22 cellular contexts compared by ENCODE assay signal in genomic region chr1:94531664-94532063, GRCh38. TPM values are rescaled to one million over a fixed set of nuclear protein-coding genes. Genes with fewer than 3 reads are reported as not detected.
A peak's percentile ranks its signal among the peaks of the same experiment; 100 is the strongest.
DNase-seq lines count a peak whose midpoint lies in the region; ATAC-seq and TF ChIP-seq lines count a peak whose summit lies in the region.
"Had no signal": no experiment of that assay in that cellular context is flagged by ENCODE, and none has a peak within 500 bp of the region (broad histone marks: within the 10 kb centered on the region; RNA-seq: fewer than 3 reads in every experiment).

No MANE protein-coding gene starts in this region.

- peaks cover 11% of the 10 kb centered on the region for H3K4me1 ChIP-seq in RWPE2 (ENCODE audit: insufficient read depth, poor library complexity, severe bottlenecking)
- H3K4me1 ChIP-seq in smooth muscle cell (ENCODE audit: low read depth): peaks cover 14% of the 10 kb centered on the region
- peaks cover 2% of the 10 kb centered on the region; the same call in 1 of the 2 replicates for H3K4me1 ChIP-seq in H9 (ENCODE audit: insufficient read depth, low read length)
- H3K4me1 ChIP-seq: BLaER1 treated with 17β-estradiol and CSF1 and Interleukin-3, amounts not matched to agents 10 nM and 100 nM had no signal

- no peak overlapping the region for H2BK15ac ChIP-seq in H9 (ENCODE audit: low read depth, low read length)

- H2AFZ ChIP-seq in smooth muscle cell (ENCODE audit: low read depth) (no peak overlapping the region), H9 (ENCODE audit: low read length) (no peak overlapping the region)

- H3K27me3 ChIP-seq in RWPE2 (ENCODE audit: insufficient read depth, poor library complexity, severe bottlenecking) (no peaks in the 10 kb centered on the region), smooth muscle cell (ENCODE audit: low read depth) (no peaks in the 10 kb centered on the region), H9 (ENCODE audit: insufficient read depth, low read length) (no peaks in the 10 kb centered on the region)
- H3K27me3 ChIP-seq: BLaER1 treated with 17β-estradiol and CSF1 and Interleukin-3, amounts not matched to agents 10 nM and 100 nM had no signal

- H3K27ac Mint-ChIP-seq in HFFc6 (peak overlapping the region; percentile 68; the same call in 1 of the 2 replicates), H9 (no peak overlapping the region)
- H3K27ac Mint-ChIP-seq: CD4-positive, alpha-beta T cell had no signal

- WGBS in smooth muscle cell (ENCODE audit: low lambda C conversion rate): 97% methylated on average over 6 of the region's 6 CpGs
- WGBS in H9 (ENCODE audit: extremely low coverage, insufficient read length, low lambda C conversion rate): no CpG with 5 or more reads among the region's 6 CpGs

- no peak for ATAC-seq in RWPE2 (ENCODE audit: low read depth)
- ATAC-seq: GM12878 had no signal

- no peak overlapping the region for H3K14ac ChIP-seq in H9 (ENCODE audit: insufficient read depth, low read length)

- H2BK12ac ChIP-seq in H9 (ENCODE audit: insufficient read length, low read depth, low read length): no peak overlapping the region

- no peak overlapping the region for H3K56ac ChIP-seq in H9 (ENCODE audit: insufficient read length, low read depth, low read length)

- no peaks in the 10 kb centered on the region for H3K79me1 ChIP-seq in H9 (ENCODE audit: insufficient read depth, low read depth, low read length, poor library complexity, severe bottlenecking)

- H3K4me3 Mint-ChIP-seq in HFFc6 (no peak overlapping the region; the same call in 1 of the 2 replicates), H9 (no peak overlapping the region)
- H3K4me3 Mint-ChIP-seq: CD4-positive, alpha-beta T cell had no signal

- peaks cover 75% of the 10 kb centered on the region for H3F3A ChIP-seq in smooth muscle cell (ENCODE audit: low read depth)

- H3K4ac ChIP-seq in H9 (ENCODE audit: low read depth, low read length): no peak overlapping the region

- peaks cover 87% of the 10 kb centered on the region for H3K4me1 Mint-ChIP-seq in HFFc6 (ENCODE audit: low read depth)
- H3K4me1 Mint-ChIP-seq in H9: peaks cover 18 to 19% of the 10 kb centered on the region in 2 experiments

- TF ChIP-seq CTCF in HFFc6 (IDR thresholded peaks at IDR 0.05) (no peak), RWPE2 (IDR thresholded peaks at IDR 0.05; ENCODE audit: poor library complexity, severe bottlenecking) (no peak), epithelial cell of esophagus (IDR thresholded peaks at IDR 0.05; ENCODE audit: insufficient read depth, low read depth, low read length, missing control alignments) (no peak), smooth muscle cell (IDR thresholded peaks at IDR 0.05; ENCODE audit: borderline replicate concordance, insufficient read depth, poor library complexity, severe bottlenecking) (no peak), H9 (conservative IDR thresholded peaks at IDR 0.05) (no peak)

- H3K9me3 ChIP-seq in RWPE2 (ENCODE audit: severe bottlenecking): no peaks in the 10 kb centered on the region
- H3K9me3 ChIP-seq in smooth muscle cell (replicated peaks; ENCODE audit: low read depth): no peaks in the 10 kb centered on the region
- no peaks in the 10 kb centered on the region for H3K9me3 ChIP-seq in H9 (ENCODE audit: control insufficient read depth, low read depth, low read length)
- H3K9me3 ChIP-seq: A549; BLaER1 treated with 17β-estradiol and CSF1 and Interleukin-3, amounts not matched to agents 10 nM and 100 nM had no signal

- H4K91ac ChIP-seq in H9 (ENCODE audit: insufficient read length, low read depth, low read length): no peak overlapping the region

- H3K23ac ChIP-seq in H9 (ENCODE audit: insufficient read length, low read depth, low read length): no peak overlapping the region

- H4K8ac ChIP-seq in H9 (replicated peaks; ENCODE audit: insufficient read length, low read depth, low read length): no peak overlapping the region

- H3K27me3 Mint-ChIP-seq in HFFc6 (ENCODE audit: insufficient read depth) (peaks cover 11% of the 10 kb centered on the region; the same call in 1 of the 2 replicates), H9 (ENCODE audit: low read depth) (no peaks in the 10 kb centered on the region)

- H4K20me1 ChIP-seq in smooth muscle cell (ENCODE audit: low read depth) (peaks cover 74% of the 10 kb centered on the region), H9 (ENCODE audit: control insufficient read depth, insufficient read depth, insufficient read length) (no peaks in the 10 kb centered on the region)
- H4K20me1 ChIP-seq: BLaER1 treated with 17β-estradiol and CSF1 and Interleukin-3, amounts not matched to agents 10 nM and 100 nM had no signal

- no peak overlapping the region for H3K4me3 ChIP-seq in RWPE2 (ENCODE audit: severe bottlenecking)
- H3K4me3 ChIP-seq in epithelial cell of esophagus (ENCODE audit: low read length): no peak overlapping the region
- no peak overlapping the region for H3K4me3 ChIP-seq in smooth muscle cell
- H3K4me3 ChIP-seq: A549; BLaER1 treated with 17β-estradiol and CSF1 and Interleukin-3, amounts not matched to agents 10 nM and 100 nM; GM12878; SK-N-MC had no signal

- no peak overlapping the region for H2BK120ac ChIP-seq in H9 (ENCODE audit: low read depth, low read length, poor library complexity, severe bottlenecking)

- H3T11ph ChIP-seq in H9 (ENCODE audit: low read length): no peak overlapping the region

- no peak overlapping the region for H3K9ac ChIP-seq in smooth muscle cell (ENCODE audit: low read depth)
- no peak overlapping the region for H3K9ac ChIP-seq in H9 (ENCODE audit: extremely low read depth, insufficient read length, low read length)
- H3K9ac ChIP-seq: BLaER1 treated with 17β-estradiol and CSF1 and Interleukin-3, amounts not matched to agents 10 nM and 100 nM had no signal

- no peak overlapping the region for H3K18ac ChIP-seq in H9 (ENCODE audit: insufficient read length, low read depth, low read length)

- DNase-seq in HFFc6 (no peak), RWPE2 (ENCODE audit: low spot score) (no peak), epithelial cell of esophagus (ENCODE audit: low read depth) (peak; percentile 47), smooth muscle cell (lab: John Stamatoyannopoulos, UW; ENCODE audit: unreplicated experiment) (no peak), dermis blood vessel endothelial cell (no peak), H9 (no peak), kidney tubule cell (ENCODE audit: low spot score) (no peak)
- DNase-seq: AML-193; CD4-positive, alpha-beta T cell; DMS79; GDM1; KG1; MM.1S; NCI-H2029; NCI-H446; NCI-H524 treated with DMSO at 0.1 percent for 48 hours; NCI-H774; SHP77 treated with DMSO at 0.1 percent for 48 hours had no signal

- H4K5ac ChIP-seq in H9 (ENCODE audit: insufficient read length, low read depth, low read length): no peak overlapping the region

- H2BK20ac ChIP-seq in H9 (ENCODE audit: low read depth, low read length, poor library complexity, severe bottlenecking): no peak overlapping the region

- H3K79me2 ChIP-seq in smooth muscle cell (ENCODE audit: low read depth) (peaks cover 28% of the 10 kb centered on the region), H9 (ENCODE audit: insufficient read depth, low read length) (no peaks in the 10 kb centered on the region)

- H3K36me3 ChIP-seq in RWPE2 (ENCODE audit: low read depth): peaks cover 68% of the 10 kb centered on the region
- peaks cover 14% of the 10 kb centered on the region for H3K36me3 ChIP-seq in smooth muscle cell (ENCODE audit: low read depth)

- H3K9me3 Mint-ChIP-seq in HFFc6 (no peaks in the 10 kb centered on the region), H9 (no peaks in the 10 kb centered on the region)
- H3K9me3 Mint-ChIP-seq: CD4-positive, alpha-beta T cell had no signal

- H2BK5ac ChIP-seq in H9 (ENCODE audit: insufficient read length, low read length): no peak overlapping the region

- H3K23me2 ChIP-seq in H9 (ENCODE audit: insufficient read length, low read depth, low read length, poor library complexity, severe bottlenecking): no peaks in the 10 kb centered on the region

- H2AK5ac ChIP-seq in H9 (ENCODE audit: insufficient read length, low read length): no peak overlapping the region

- no peak overlapping the region for H3K4me2 ChIP-seq in smooth muscle cell
- no peak overlapping the region for H3K4me2 ChIP-seq in H9 (ENCODE audit: insufficient read depth, insufficient read length, low read length)
- H3K4me2 ChIP-seq: A549; BLaER1 treated with 17β-estradiol and CSF1 and Interleukin-3, amounts not matched to agents 10 nM and 100 nM had no signal

- H3K27ac ChIP-seq in RWPE2 (ENCODE audit: poor library complexity, severe bottlenecking) (peak overlapping the region; percentile 99), smooth muscle cell (ENCODE audit: low read depth) (peak overlapping the region; percentile 94), H9 (ENCODE audit: insufficient read length, low read depth, low read length) (no peak overlapping the region)
- H3K27ac ChIP-seq: A549; BLaER1 treated with 17β-estradiol and CSF1 and Interleukin-3, amounts not matched to agents 10 nM and 100 nM; SK-N-MC had no signal

- H3K36me3 Mint-ChIP-seq in HFFc6 (ENCODE audit: low read depth): peaks cover 59% of the 10 kb centered on the region
- H3K36me3 Mint-ChIP-seq in H9 (ENCODE audit: insufficient read depth in 1 of 3, low read depth in 3 of 3): peaks cover 15 to 68% (median 42%) of the 10 kb centered on the region in 3 experiments; a peak in 5 of 7 replicates

RNA-seq across cellular contexts. Expression of gene F3, which starts 9.9 kb away (rescaled TPM):
- 100 to 1,000 TPM; 150 to 457 (median 176) TPM for total RNA-seq in HFFc6 (2021; fragmentation: NEBNext Ultra II Directional; extraction: Animal tissue kit (Norgen Biotek cat#: 25700))
- total RNA-seq in smooth muscle cell: 287 and 367 TPM in 2 replicates
- 337 and 338 TPM in 2 replicates for polyA plus RNA-seq in smooth muscle cell
- 3.3 and 3.4 TPM in 2 replicates for total RNA-seq in dermis blood vessel endothelial cell
- total RNA-seq in H9 (2021): 21.7 and 24.6 TPM in 2 replicates
- total RNA-seq: CD4-positive, alpha-beta T cell had no signal
